ENCODE assay signal across 9 cellular contexts in genomic region chr19:20664917-20665781, GRCh38. TPM values are rescaled to one million over a fixed set of nuclear protein-coding genes. Genes with fewer than 3 reads are reported as not detected.
DNase-seq lines count a peak whose midpoint lies in the region; TF ChIP-seq lines count a peak whose summit lies in the region.
"Had no signal": no experiment of that assay in that cellular context is flagged by ENCODE, and none has a peak within 500 bp of the region (broad histone marks: within the 10 kb centered on the region; RNA-seq: fewer than 3 reads in every experiment).

No MANE protein-coding gene starts in this region.

- no CpG with 5 or more reads among the region's 22 CpGs for WGBS in neuronal stem cell (ENCODE audit: extremely low coverage in 2 of 2, insufficient read length in 2 of 2, insufficient replicate concordance in 1 of 2), 2 donors

- intact Hi-C loops in activated T-helper 1 cell treated with anti-CD3 and anti-CD28 coated beads, Interleukin-12 subunit alpha, Interleukin-12 subunit beta, Interleukin-2, Interleukin-4 antibody, amounts not matched to agents 30 ng/mL and 10 ng/mL and 1 ng/mL, durations not matched to agents 14 hours and 24 hours and 36 hours (cut with micrococcal nuclease) = no loop called here

- H3K79me1 ChIP-seq in neuronal stem cell (ENCODE audit: low read depth, low read length) = peaks cover 3% of the 10 kb centered on the region

- H2AK5ac ChIP-seq in neuronal stem cell (ENCODE audit: low read depth, low read length) = no peak overlapping the region

- H2BK5ac ChIP-seq in neuronal stem cell (ENCODE audit: low read length) = no peak overlapping the region

- H3K4me2 ChIP-seq in neuronal stem cell (ENCODE audit: insufficient read depth, low read length, poor library complexity, severe bottlenecking) = no peak overlapping the region

- H3K9me3 ChIP-seq in neuronal stem cell (replicated peaks in 1 of 2; ENCODE audit: control insufficient read depth in 2 of 2, insufficient read depth in 1 of 2, low read depth in 1 of 2, low read length in 2 of 2) = peaks cover 0 to 21% of the 10 kb centered on the region in 2 donors
- H3K9me3 ChIP-seq: Peyer's patch had no signal

- H3K23ac ChIP-seq in neuronal stem cell (ENCODE audit: low read depth, low read length, poor library complexity) = peak overlapping the region; percentile 26

- peaks cover 0 to 7% of the 10 kb centered on the region in 2 donors for H3K4me1 ChIP-seq in neuronal stem cell (ENCODE audit: control insufficient read depth in 2 of 2, insufficient read depth in 1 of 2, low read depth in 1 of 2, low read length in 2 of 2)
- H3K4me1 ChIP-seq: Peyer's patch had no signal

- H3K4me3 ChIP-seq in fibroblast of pulmonary artery (replicated peaks; ENCODE audit: low read depth, low read length) = no peak overlapping the region
- no peak overlapping the region for H3K4me3 ChIP-seq in neuronal stem cell (ENCODE audit: low read length in 2 of 2)
- H3K4me3 ChIP-seq: Peyer's patch had no signal

- peak overlapping the region; percentile 55 for H4K8ac ChIP-seq in neuronal stem cell (ENCODE audit: low read depth, low read length)

- H3K36me3 Mint-ChIP-seq in T-helper 2 cell treated with Interferon-gamma antibody and Interleukin-4, amounts not matched to agents 5 μg/mL and 100 μg/mL, for 36 hours (ENCODE audit: low read depth) = peaks cover 4% of the 10 kb centered on the region
- no peaks in the 10 kb centered on the region for H3K36me3 Mint-ChIP-seq in activated T-helper 1 cell treated with anti-CD3 and anti-CD28 coated beads, Interleukin-12 subunit alpha, Interleukin-12 subunit beta, Interleukin-2, Interleukin-4 antibody, amounts not matched to agents 30 ng/mL and 10 ng/mL and 1 ng/mL, durations not matched to agents 14 hours and 24 hours and 36 hours (ENCODE audit: low read depth)

- H3K27me3 ChIP-seq in neuronal stem cell (ENCODE audit: control insufficient read depth in 3 of 3, insufficient read depth in 3 of 3, low read depth in 1 of 3, low read length in 3 of 3) = no peaks in the 10 kb centered on the region
- H3K27me3 ChIP-seq: Peyer's patch had no signal

- H3K4me3 Mint-ChIP-seq in T-helper 2 cell treated with Interferon-gamma antibody and Interleukin-4, amounts not matched to agents 5 μg/mL and 100 μg/mL, for 36 hours = no peak overlapping the region
- H3K4me3 Mint-ChIP-seq in activated T-helper 1 cell treated with anti-CD3 and anti-CD28 coated beads, Interleukin-12 subunit alpha, Interleukin-12 subunit beta, Interleukin-2, Interleukin-4 antibody, amounts not matched to agents 30 ng/mL and 10 ng/mL and 1 ng/mL, durations not matched to agents 14 hours and 24 hours and 36 hours = no peak overlapping the region

- no peaks in the 10 kb centered on the region for H3K27me3 Mint-ChIP-seq in T-helper 2 cell treated with Interferon-gamma antibody and Interleukin-4, amounts not matched to agents 5 μg/mL and 100 μg/mL, for 36 hours (ENCODE audit: low read depth)
- H3K27me3 Mint-ChIP-seq in activated T-helper 1 cell treated with anti-CD3 and anti-CD28 coated beads, Interleukin-12 subunit alpha, Interleukin-12 subunit beta, Interleukin-2, Interleukin-4 antibody, amounts not matched to agents 30 ng/mL and 10 ng/mL and 1 ng/mL, durations not matched to agents 14 hours and 24 hours and 36 hours (ENCODE audit: insufficient read depth) = no peaks in the 10 kb centered on the region

- H3K14ac ChIP-seq in neuronal stem cell (ENCODE audit: low read length) = no peak overlapping the region

- no peak overlapping the region for H4K91ac ChIP-seq in neuronal stem cell (ENCODE audit: low read depth, low read length, poor library complexity)

- H3K4me1 Mint-ChIP-seq in T-helper 2 cell treated with Interferon-gamma antibody and Interleukin-4, amounts not matched to agents 5 μg/mL and 100 μg/mL, for 36 hours (ENCODE audit: low read depth) = no peaks in the 10 kb centered on the region
- no peaks in the 10 kb centered on the region for H3K4me1 Mint-ChIP-seq in activated T-helper 1 cell treated with anti-CD3 and anti-CD28 coated beads, Interleukin-12 subunit alpha, Interleukin-12 subunit beta, Interleukin-2, Interleukin-4 antibody, amounts not matched to agents 30 ng/mL and 10 ng/mL and 1 ng/mL, durations not matched to agents 14 hours and 24 hours and 36 hours (ENCODE audit: low read depth)

- peak overlapping the region; percentile 89 for H2AFZ ChIP-seq in neuronal stem cell (ENCODE audit: low read length)

- peaks cover 44% of the 10 kb centered on the region for H3K9me3 Mint-ChIP-seq in T-helper 2 cell treated with Interferon-gamma antibody and Interleukin-4, amounts not matched to agents 5 μg/mL and 100 μg/mL, for 36 hours
- peaks cover 38% of the 10 kb centered on the region for H3K9me3 Mint-ChIP-seq in activated T-helper 1 cell treated with anti-CD3 and anti-CD28 coated beads, Interleukin-12 subunit alpha, Interleukin-12 subunit beta, Interleukin-2, Interleukin-4 antibody, amounts not matched to agents 30 ng/mL and 10 ng/mL and 1 ng/mL, durations not matched to agents 14 hours and 24 hours and 36 hours

- H3K9ac ChIP-seq in neuronal stem cell (ENCODE audit: low read depth, low read length, poor library complexity) = no peak overlapping the region

- no peak for TF ChIP-seq CTCF in fibroblast of pulmonary artery (IDR thresholded peaks at IDR 0.05; ENCODE audit: low read length, missing control alignments)

- no peak overlapping the region for H2BK12ac ChIP-seq in neuronal stem cell (ENCODE audit: low read length)

- peaks cover 0 to 5% of the 10 kb centered on the region in 2 donors for H3K36me3 ChIP-seq in neuronal stem cell (replicated peaks in 1 of 2; ENCODE audit: control insufficient read depth in 2 of 2, insufficient read depth in 2 of 2, low read length in 2 of 2)
- H3K36me3 ChIP-seq: Peyer's patch had no signal

- H3K18ac ChIP-seq in neuronal stem cell (ENCODE audit: low read length) = peak overlapping the region; percentile 76

- no peak overlapping the region for H3K4ac ChIP-seq in neuronal stem cell (ENCODE audit: low read length)

- H2BK15ac ChIP-seq in neuronal stem cell (ENCODE audit: low read length) = no peak overlapping the region

- H2BK120ac ChIP-seq in neuronal stem cell (ENCODE audit: low read depth, low read length) = no peak overlapping the region

- H3K27ac Mint-ChIP-seq in T-helper 2 cell treated with Interferon-gamma antibody and Interleukin-4, amounts not matched to agents 5 μg/mL and 100 μg/mL, for 36 hours = no peak overlapping the region
- no peak overlapping the region for H3K27ac Mint-ChIP-seq in activated T-helper 1 cell treated with anti-CD3 and anti-CD28 coated beads, Interleukin-12 subunit alpha, Interleukin-12 subunit beta, Interleukin-2, Interleukin-4 antibody, amounts not matched to agents 30 ng/mL and 10 ng/mL and 1 ng/mL, durations not matched to agents 14 hours and 24 hours and 36 hours

- peak overlapping the region; percentile 24 for H3K27ac ChIP-seq in neuronal stem cell (replicated peaks; ENCODE audit: low read length)

- DNase-seq in AG08396 (ENCODE audit: low spot score) (peak; percentile 28), NCI-H82 treated with DMSO at 0.1 percent for 48 hours (lab: John Stamatoyannopoulos, UW; ENCODE audit: unreplicated experiment) (peak; percentile 63), fibroblast of pulmonary artery (ENCODE audit: low read depth) (peak; percentile 3), neuronal stem cell (ENCODE audit: low spot score) (peak; percentile 24), NCI-H510A treated with DMSO at 0.1 percent for 48 hours (lab: John Stamatoyannopoulos, UW) (no peak)
- DNase-seq in activated CD4-positive, alpha-beta T cell treated with anti-CD3 and anti-CD28 coated beads, Interleukin-2, amount 50 U/mL, for 4 hours = no peak
- no peak for DNase-seq in T-helper 2 cell treated with Interferon-gamma antibody and Interleukin-4, amounts not matched to agents 5 μg/mL and 100 μg/mL, for 36 hours (ENCODE audit: low spot score)
- no peak for DNase-seq in activated T-helper 1 cell treated with anti-CD3 and anti-CD28 coated beads, Interleukin-12 subunit alpha, Interleukin-12 subunit beta, Interleukin-2, Interleukin-4 antibody, amounts not matched to agents 30 ng/mL and 10 ng/mL and 1 ng/mL, durations not matched to agents 14 hours and 24 hours and 36 hours (ENCODE audit: low spot score)
- DNase-seq: Peyer's patch had no signal

RNA-seq across cellular contexts. Expression of gene ZNF626, which starts 3.8 kb away (rescaled TPM):
- polyA plus RNA-seq in neuronal stem cell (2013, experiment 1 of 2) = 10.6 TPM
- polyA plus RNA-seq in neuronal stem cell (2013, experiment 2 of 2) = 11.7 TPM
- total RNA-seq in activated T-helper 1 cell treated with anti-CD3 and anti-CD28 coated beads, Interleukin-12 subunit alpha, Interleukin-12 subunit beta, Interleukin-2, Interleukin-4 antibody, amounts not matched to agents 30 ng/mL and 10 ng/mL and 1 ng/mL, durations not matched to agents 14 hours and 24 hours and 36 hours = 1.5 and 1.9 TPM in 2 replicates

Comparison
In these comparisons a context has a peak if more than half of its experiments do, and no peak if none do; other contexts are left out.
1. DNase-seq: peak in AG08396 (single experiment), NCI-H82 treated with DMSO at 0.1 percent for 48 hours (single experiment), fibroblast of pulmonary artery (single experiment) and neuronal stem cell (single experiment); none in activated CD4-positive, alpha-beta T cell treated with anti-CD3 and anti-CD28 coated beads, Interleukin-2, amount 50 U/mL, for 4 hours (0 of 2), T-helper 2 cell treated with Interferon-gamma antibody and Interleukin-4, amounts not matched to agents 5 μg/mL and 100 μg/mL, for 36 hours (single experiment), activated T-helper 1 cell treated with anti-CD3 and anti-CD28 coated beads, Interleukin-12 subunit alpha, Interleukin-12 subunit beta, Interleukin-2, Interleukin-4 antibody, amounts not matched to agents 30 ng/mL and 10 ng/mL and 1 ng/mL, durations not matched to agents 14 hours and 24 hours and 36 hours (single experiment) and NCI-H510A treated with DMSO at 0.1 percent for 48 hours (single experiment).